ENCODE assay signal across 14 cellular contexts in the genomic region with DNA sequence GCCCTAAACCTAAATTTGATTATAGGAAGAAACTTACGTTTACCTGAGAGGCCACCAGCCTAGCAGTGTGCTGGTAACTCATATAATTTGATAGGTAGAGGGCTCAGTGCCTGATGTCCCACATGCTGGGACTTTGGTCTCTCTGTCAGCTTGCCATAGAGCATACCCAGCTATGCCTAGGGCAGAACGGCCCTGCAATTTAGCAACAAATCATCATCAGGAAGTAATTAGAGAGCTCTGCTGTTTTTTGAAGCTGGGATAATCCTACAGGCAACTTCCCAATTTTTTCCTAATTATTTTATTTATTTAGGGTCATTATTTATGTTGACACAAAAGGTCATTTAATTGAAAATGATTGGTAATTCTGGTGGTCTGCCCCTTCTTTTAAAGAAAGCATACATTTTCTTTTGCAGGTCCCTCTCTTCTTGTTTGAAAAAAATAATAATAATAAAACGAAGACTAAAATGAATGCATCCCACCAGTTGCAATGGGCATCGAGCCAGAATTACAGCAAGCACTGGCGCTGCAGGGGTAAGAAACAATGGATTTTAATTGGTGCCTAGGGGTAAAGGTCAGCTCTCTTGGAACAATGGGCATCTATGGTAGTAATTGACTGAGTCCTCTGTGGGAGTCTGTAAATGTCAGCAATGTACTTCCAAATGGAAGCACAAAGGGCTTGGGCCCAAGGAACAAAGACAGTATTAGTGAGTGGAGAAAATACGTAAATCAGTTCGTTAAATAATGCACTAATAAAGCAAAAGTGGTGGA.
"Had no signal": no experiment of that assay in that cellular context is flagged by ENCODE, and none has a peak within 500 bp of the region (broad histone marks: within the 10 kb centered on the region; RNA-seq: fewer than 3 reads in every experiment).

No MANE protein-coding gene starts in this region.

- H3K4me1 ChIP-seq: adrenal gland, esophagus muscularis mucosa, psoas muscle, sigmoid colon had no signal

- H3K79me2 ChIP-seq: hepatocyte had no signal

- DNase-seq: activated CD4-positive, alpha-beta memory T cell treated with anti-CD3 and anti-CD28 coated beads for 36 hours; activated CD4-positive, alpha-beta T cell treated with anti-CD3 and anti-CD28 coated beads for 36 hours; activated CD8-positive, alpha-beta memory T cell treated with anti-CD3 and anti-CD28 coated beads, Interleukin-2, amount 10 ng/mL, durations not matched to agents 7 days and 5 days; activated T-cell treated with anti-CD3 and anti-CD28 coated beads, Interleukin-2, amount 50 U/mL, for 1 hour; mesendoderm; nephron progenitor cell; psoas muscle; sigmoid colon; stimulated activated CD4-positive, alpha-beta T cell treated with anti-CD3 and anti-CD28 coated beads, Interleukin-1b, Interleukin-23, amount 100 ng/mL, for 48 hours; stimulated activated naive CD8-positive, alpha-beta T cell treated with anti-CD3 and anti-CD28 coated beads, Interleukin-15, amount 100 ng/mL, for 72 hours had no signal

- H3K9me3 ChIP-seq: adrenal gland, esophagus muscularis mucosa, psoas muscle, sigmoid colon had no signal

- H3K36me3 ChIP-seq: adrenal gland, cardiac muscle cell, esophagus muscularis mucosa, sigmoid colon had no signal

- ATAC-seq: activated CD4-positive, alpha-beta T cell treated with anti-CD3 and anti-CD28 coated beads for 36 hours; activated CD8-positive, alpha-beta memory T cell treated with anti-CD3 and anti-CD28 coated beads, Interleukin-2, amount 10 ng/mL, durations not matched to agents 7 days and 5 days; psoas muscle; stimulated activated naive CD8-positive, alpha-beta T cell treated with anti-CD3 and anti-CD28 coated beads, Interleukin-15, amount 100 ng/mL, for 72 hours had no signal

- H2AFZ ChIP-seq: hepatocyte had no signal

- H3K27me3 ChIP-seq: adrenal gland, cardiac muscle cell, esophagus muscularis mucosa, hepatocyte, sigmoid colon had no signal

- H3K4me2 ChIP-seq: hepatocyte had no signal

- H3K27ac ChIP-seq: adrenal gland, cardiac muscle cell, esophagus muscularis mucosa, hepatocyte, psoas muscle, sigmoid colon had no signal

- H3K4me3 ChIP-seq: adrenal gland, cardiac muscle cell, esophagus muscularis mucosa, hepatocyte, psoas muscle, sigmoid colon had no signal
